Comparison of ENCODE assay signal across 8 cellular contexts in the genomic region with DNA sequence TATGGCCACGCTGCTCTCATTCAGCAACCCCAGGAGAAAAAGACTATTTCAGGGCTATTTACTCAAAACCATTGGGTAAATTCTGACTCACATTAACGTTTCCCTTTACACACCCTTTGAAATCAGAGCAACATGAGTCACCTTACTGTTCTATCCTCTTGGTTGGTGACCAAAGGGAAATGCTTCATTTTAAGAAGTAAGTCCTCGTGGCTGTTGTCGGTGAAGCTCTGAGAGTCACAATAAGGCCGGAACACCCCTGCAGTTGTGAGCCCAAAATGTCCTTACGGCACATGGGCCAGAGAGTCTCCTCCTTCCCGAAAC. TPM values are rescaled to one million over a fixed set of nuclear protein-coding genes. Genes with fewer than 3 reads are reported as not detected.
DNase-seq lines count a peak whose midpoint lies in the region; ATAC-seq and TF ChIP-seq lines count a peak whose summit lies in the region.

No MANE protein-coding gene starts in this region.

- H3F3A ChIP-seq in Loucy (ENCODE audit: low read depth), result no peaks in the 10 kb centered on the region

- no peak overlapping the region for H3K27ac Mint-ChIP-seq in activated T-helper 1 cell treated with anti-CD3 and anti-CD28 coated beads, Interleukin-12 subunit alpha, Interleukin-12 subunit beta, Interleukin-2, Interleukin-4 antibody, amounts not matched to agents 30 ng/mL and 10 ng/mL and 1 ng/mL, durations not matched to agents 14 hours and 24 hours and 36 hours

- no peaks in the 10 kb centered on the region for H3K79me2 ChIP-seq in Loucy (ENCODE audit: insufficient read depth, low read length)

- no peaks in the 10 kb centered on the region for H3K4me1 Mint-ChIP-seq in activated T-helper 1 cell treated with anti-CD3 and anti-CD28 coated beads, Interleukin-12 subunit alpha, Interleukin-12 subunit beta, Interleukin-2, Interleukin-4 antibody, amounts not matched to agents 30 ng/mL and 10 ng/mL and 1 ng/mL, durations not matched to agents 14 hours and 24 hours and 36 hours (ENCODE audit: low read depth)

- DNase-seq in AG08396 (ENCODE audit: low spot score), result peak; percentile 59
- peak; percentile 27 for DNase-seq in brain pericyte (ENCODE audit: low read depth, low spot score)
- DNase-seq in lung (ENCODE audit: low spot score), result no peak
- DNase-seq in posterior cingulate gyrus, result no peak
- no peak for DNase-seq in NCI-H82 (lab: John Stamatoyannopoulos, UW)
- DNase-seq in activated T-helper 1 cell treated with anti-CD3 and anti-CD28 coated beads, Interleukin-12 subunit alpha, Interleukin-12 subunit beta, Interleukin-2, Interleukin-4 antibody, amounts not matched to agents 30 ng/mL and 10 ng/mL and 1 ng/mL, durations not matched to agents 14 hours and 24 hours and 36 hours (ENCODE audit: low spot score), result no peak

- no peaks in the 10 kb centered on the region for H3K27me3 ChIP-seq in Loucy (ENCODE audit: insufficient read depth, low read length, poor library complexity, severe bottlenecking)
- H3K27me3 ChIP-seq in lung (ENCODE audit: control insufficient read depth, insufficient read depth), result no peaks in the 10 kb centered on the region

- TF ChIP-seq CTCF in Loucy (conservative IDR thresholded peaks at IDR 0.05; ENCODE audit: low read length), result no peak
- no peak for TF ChIP-seq CTCF in lung (IDR thresholded peaks at IDR 0.05; ENCODE audit: control extremely low read depth, extremely low read depth)

- H3K36me3 ChIP-seq in Loucy (ENCODE audit: insufficient read depth, low read length), result no peaks in the 10 kb centered on the region
- H3K36me3 ChIP-seq in lung (ENCODE audit: control insufficient read depth in 2 of 2, insufficient read depth in 2 of 2, low read length in 2 of 2), result no peaks in the 10 kb centered on the region

- intact Hi-C loops in posterior cingulate gyrus (cut with DNase I), result no loop called here
- intact Hi-C loops in activated T-helper 1 cell treated with anti-CD3 and anti-CD28 coated beads, Interleukin-12 subunit alpha, Interleukin-12 subunit beta, Interleukin-2, Interleukin-4 antibody, amounts not matched to agents 30 ng/mL and 10 ng/mL and 1 ng/mL, durations not matched to agents 14 hours and 24 hours and 36 hours (cut with micrococcal nuclease), result no loop called here

- peak overlapping the region; percentile 1 for H3K4me2 ChIP-seq in Loucy (ENCODE audit: low read depth, low read length, poor library complexity, severe bottlenecking)

- H3K9me3 ChIP-seq in Loucy (ENCODE audit: insufficient read depth, low read depth, low read length) (no peaks in the 10 kb centered on the region), lung (ENCODE audit: control insufficient read depth in 2 of 2, insufficient read depth in 1 of 2, low read length in 1 of 2) (peaks cover 0 to 2% of the 10 kb centered on the region in 2 donors)

- H3K9me2 ChIP-seq in Loucy (replicated peaks; ENCODE audit: low read depth, low read length), result no peaks in the 10 kb centered on the region

- no peak overlapping the region for H3K4me3 Mint-ChIP-seq in activated T-helper 1 cell treated with anti-CD3 and anti-CD28 coated beads, Interleukin-12 subunit alpha, Interleukin-12 subunit beta, Interleukin-2, Interleukin-4 antibody, amounts not matched to agents 30 ng/mL and 10 ng/mL and 1 ng/mL, durations not matched to agents 14 hours and 24 hours and 36 hours

- H4K20me1 ChIP-seq in Loucy (ENCODE audit: insufficient read depth, low read length, poor library complexity, severe bottlenecking), result no peaks in the 10 kb centered on the region

- H3K4me3 ChIP-seq in Loucy (ENCODE audit: low read length, poor library complexity, severe bottlenecking), result no peak overlapping the region
- no peak overlapping the region for H3K4me3 ChIP-seq in lung

- peak overlapping the region; percentile 21 for H2AFZ ChIP-seq in Loucy (ENCODE audit: low read length)

- no peaks in the 10 kb centered on the region for H3K27me3 Mint-ChIP-seq in activated T-helper 1 cell treated with anti-CD3 and anti-CD28 coated beads, Interleukin-12 subunit alpha, Interleukin-12 subunit beta, Interleukin-2, Interleukin-4 antibody, amounts not matched to agents 30 ng/mL and 10 ng/mL and 1 ng/mL, durations not matched to agents 14 hours and 24 hours and 36 hours (ENCODE audit: insufficient read depth)

- ATAC-seq in lung (ENCODE audit: insufficient read depth, low FRiP score) (peak; percentile 81), GM21447 (IDR thresholded peaks at IDR 0.05; ENCODE audit: unreplicated experiment) (no peak)

- H3K4me1 ChIP-seq in Loucy (ENCODE audit: insufficient read depth, low read length, poor library complexity, severe bottlenecking) (peaks cover 16% of the 10 kb centered on the region), lung (ENCODE audit: control insufficient read depth in 2 of 2, insufficient read depth in 2 of 2, low read length in 2 of 2) (peaks cover 1 to 4% of the 10 kb centered on the region in 2 donors)

- no peak overlapping the region for H3K9ac ChIP-seq in Loucy (ENCODE audit: low read depth, low read length, poor library complexity, severe bottlenecking)

- 73 to 88% methylated on average over 7 of the region's 7 CpGs for whole genome bisulfite sequencing in lung, 2 donors

- no peaks in the 10 kb centered on the region for H3K9me3 Mint-ChIP-seq in activated T-helper 1 cell treated with anti-CD3 and anti-CD28 coated beads, Interleukin-12 subunit alpha, Interleukin-12 subunit beta, Interleukin-2, Interleukin-4 antibody, amounts not matched to agents 30 ng/mL and 10 ng/mL and 1 ng/mL, durations not matched to agents 14 hours and 24 hours and 36 hours

- H3K36me3 Mint-ChIP-seq in activated T-helper 1 cell treated with anti-CD3 and anti-CD28 coated beads, Interleukin-12 subunit alpha, Interleukin-12 subunit beta, Interleukin-2, Interleukin-4 antibody, amounts not matched to agents 30 ng/mL and 10 ng/mL and 1 ng/mL, durations not matched to agents 14 hours and 24 hours and 36 hours (ENCODE audit: low read depth), result no peaks in the 10 kb centered on the region

- H3K27ac ChIP-seq in lung (ENCODE audit: low read depth in 1 of 2, low read length in 1 of 2), result no peak overlapping the region

RNA-seq across cellular contexts. Expression of gene SPRY1, which starts 56.3 kb away (rescaled TPM):
- total RNA-seq in lung, result 100 to 1,000 TPM; 107 to 139 TPM
- 10 to 100 TPM; 35.3 to 39.8 TPM for polyA plus RNA-seq in lung
- 47.6 and 49.0 TPM in 2 replicates for total RNA-seq in activated T-helper 1 cell treated with anti-CD3 and anti-CD28 coated beads, Interleukin-12 subunit alpha, Interleukin-12 subunit beta, Interleukin-2, Interleukin-4 antibody, amounts not matched to agents 30 ng/mL and 10 ng/mL and 1 ng/mL, durations not matched to agents 14 hours and 24 hours and 36 hours

Comparison
In these comparisons a context has a peak if more than half of its experiments do, and no peak if none do; other contexts are left out.
1. DNase-seq: peak in AG08396 (single experiment) and brain pericyte (single experiment); none in lung (single experiment), posterior cingulate gyrus (0 of 10), NCI-H82 (single experiment) and activated T-helper 1 cell treated with anti-CD3 and anti-CD28 coated beads, Interleukin-12 subunit alpha, Interleukin-12 subunit beta, Interleukin-2, Interleukin-4 antibody, amounts not matched to agents 30 ng/mL and 10 ng/mL and 1 ng/mL, durations not matched to agents 14 hours and 24 hours and 36 hours (single experiment).